13 cellular contexts compared by ENCODE assay signal in genomic region chr2:34266908-34267697, GRCh38.
A peak's percentile ranks its signal among the peaks of the same experiment; 100 is the strongest.
DNase-seq lines count a peak whose midpoint lies in the region; ATAC-seq and TF ChIP-seq lines count a peak whose summit lies in the region.
"Had no signal": no experiment of that assay in that cellular context is flagged by ENCODE, and none has a peak within 500 bp of the region (broad histone marks: within the 10 kb centered on the region; RNA-seq: fewer than 3 reads in every experiment).

No MANE protein-coding gene starts in this region.

- DNase-seq in GM19240 (ENCODE audit: insufficient read length, low spot score) (no peak), ovary (no peak), NCI-H226 (no peak), ascending aorta (ENCODE audit: low spot score in 2 of 2) (no peak)
- DNase-seq: CD4-positive, alpha-beta T cell; effector CD8-positive, alpha-beta T cell; NCI-H1048; NCI-H69; stimulated activated CD4-positive, alpha-beta T cell treated with anti-CD3 and anti-CD28 coated beads, Interleukin-4, amount 100 ng/mL, for 24 hours had no signal

- H3K4me1 ChIP-seq in ovary (ENCODE audit: insufficient read depth) (no peaks in the 10 kb centered on the region), ascending aorta (no peaks in the 10 kb centered on the region)

- no peaks in the 10 kb centered on the region for H3K27me3 ChIP-seq in ovary
- no peaks in the 10 kb centered on the region for H3K27me3 ChIP-seq in ascending aorta

- H3K4me3 ChIP-seq in ovary (no peak overlapping the region), ascending aorta (no peak overlapping the region)

- H3K9me3 ChIP-seq in ovary (no peaks in the 10 kb centered on the region), ascending aorta (no peaks in the 10 kb centered on the region)

- ATAC-seq in GM18519 (IDR thresholded peaks at IDR 0.05; ENCODE audit: low FRiP score, unreplicated experiment) (peak; percentile 97), GM19467 (IDR thresholded peaks at IDR 0.05; ENCODE audit: unreplicated experiment) (peak; percentile 82), HG02852 (IDR thresholded peaks at IDR 0.05; ENCODE audit: unreplicated experiment) (peak; percentile 90), HG03571 (IDR thresholded peaks at IDR 0.05; ENCODE audit: unreplicated experiment) (peak; percentile 95)

- intact Hi-C loops in ovary (cut with DNase I) (no loop called here), ascending aorta (cut with DNase I) (no loop called here)

- TF ChIP-seq CTCF in ovary (IDR thresholded peaks at IDR 0.05) (no peak), ascending aorta (IDR thresholded peaks at IDR 0.05) (no peak)

- no peak for TF ChIP-seq POLR2A in ovary (IDR thresholded peaks at IDR 0.05)

- H3K36me3 ChIP-seq in ovary (no peaks in the 10 kb centered on the region), ascending aorta (no peaks in the 10 kb centered on the region)

- no peak for TF ChIP-seq EP300 in ovary (IDR thresholded peaks at IDR 0.05)

- WGBS in ovary, 3 donors, result 92 to 94% (median 92%) methylated on average over 9 of the region's 9 CpGs

- H3K27ac ChIP-seq in ovary (no peak overlapping the region), ascending aorta (no peak overlapping the region)
